In genomic region chr15:48507416-48508065, GRCh38 we compare ENCODE assay signal across 9 cellular contexts.
DNase-seq lines count a peak whose midpoint lies in the region; ATAC-seq, FAIRE-seq and TF ChIP-seq lines count a peak whose summit lies in the region.
"Had no signal": no experiment of that assay in that cellular context is flagged by ENCODE, and none has a peak within 500 bp of the region (broad histone marks: within the 10 kb centered on the region; RNA-seq: fewer than 3 reads in every experiment).

No MANE protein-coding gene starts in this region.

- no peaks in the 10 kb centered on the region for H3K36me3 Mint-ChIP-seq in progenitor cell of endocrine pancreas (ENCODE audit: insufficient read depth)

- no peak overlapping the region for H3K4me2 ChIP-seq in SU-DHL-6 (ENCODE audit: low read depth, low read length, poor library complexity, severe bottlenecking)

- H3K27ac Mint-ChIP-seq in progenitor cell of endocrine pancreas: no peak overlapping the region
- H3K27ac Mint-ChIP-seq: stimulated activated naive CD8-positive, alpha-beta T cell treated with anti-CD3 and anti-CD28 coated beads, Interleukin-15, Interleukin-2, amounts not matched to agents 100 ng/mL and 50 ng/mL, for 24 hours had no signal

- no peaks in the 10 kb centered on the region for H3K9me3 ChIP-seq in SU-DHL-6 (ENCODE audit: insufficient read depth, low read length)

- TF ChIP-seq CTCF in SU-DHL-6 (IDR thresholded peaks at IDR 0.05; ENCODE audit: insufficient read depth, low read length, poor library complexity, severe bottlenecking) (peak; percentile 53), progenitor cell of endocrine pancreas (IDR thresholded peaks at IDR 0.05; ENCODE audit: unreplicated experiment) (peak; percentile 67)

- H2AFZ ChIP-seq in SU-DHL-6 (ENCODE audit: low read depth, low read length, severe bottlenecking): no peak overlapping the region

- H3K79me2 ChIP-seq in SU-DHL-6 (ENCODE audit: insufficient read depth, low read length): no peaks in the 10 kb centered on the region

- H3K27ac ChIP-seq in SU-DHL-6 (ENCODE audit: low read depth, low read length): no peak overlapping the region

- FAIRE-seq in HTR-8/SVneo (lab: Jason Lieb, UNC): peak; percentile 23

- H3K27me3 ChIP-seq in SU-DHL-6 (ENCODE audit: low read length): no peaks in the 10 kb centered on the region

- peak; percentile 73 for ATAC-seq in GM21367 (IDR thresholded peaks at IDR 0.05; ENCODE audit: unreplicated experiment)

- no peaks in the 10 kb centered on the region for H3K4me1 Mint-ChIP-seq in progenitor cell of endocrine pancreas (ENCODE audit: low read depth)

- H3K9ac ChIP-seq in SU-DHL-6 (ENCODE audit: low read length): no peak overlapping the region

- H3F3A ChIP-seq in SU-DHL-6 (ENCODE audit: insufficient read depth): no peaks in the 10 kb centered on the region

- no peak overlapping the region for H3K4me3 ChIP-seq in SU-DHL-6 (ENCODE audit: insufficient read depth, low read length, poor library complexity, severe bottlenecking)

- no peaks in the 10 kb centered on the region for H3K36me3 ChIP-seq in SU-DHL-6 (ENCODE audit: low read length)

- peaks cover 1% of the 10 kb centered on the region for H3K9me3 Mint-ChIP-seq in progenitor cell of endocrine pancreas (ENCODE audit: low read depth)
- H3K9me3 Mint-ChIP-seq: stimulated activated naive CD8-positive, alpha-beta T cell treated with anti-CD3 and anti-CD28 coated beads, Interleukin-15, Interleukin-2, amounts not matched to agents 100 ng/mL and 50 ng/mL, for 24 hours had no signal

- H3K9me2 ChIP-seq in SU-DHL-6 (replicated peaks; ENCODE audit: insufficient read depth, low read length): no peaks in the 10 kb centered on the region

- H4K20me1 ChIP-seq in SU-DHL-6 (ENCODE audit: low read depth, low read length): no peaks in the 10 kb centered on the region

- H3K27me3 Mint-ChIP-seq in progenitor cell of endocrine pancreas: no peaks in the 10 kb centered on the region
- H3K27me3 Mint-ChIP-seq: stimulated activated naive CD8-positive, alpha-beta T cell treated with anti-CD3 and anti-CD28 coated beads, Interleukin-15, Interleukin-2, amounts not matched to agents 100 ng/mL and 50 ng/mL, for 24 hours had no signal

- H3K4me3 Mint-ChIP-seq in progenitor cell of endocrine pancreas (ENCODE audit: low read depth): no peak overlapping the region
- H3K4me3 Mint-ChIP-seq: stimulated activated naive CD8-positive, alpha-beta T cell treated with anti-CD3 and anti-CD28 coated beads, Interleukin-15, Interleukin-2, amounts not matched to agents 100 ng/mL and 50 ng/mL, for 24 hours had no signal

- peak; percentile 27 for DNase-seq in NCI-H2227 (lab: John Stamatoyannopoulos, UW; ENCODE audit: unreplicated experiment)
- DNase-seq in NCI-H2227 treated with DMSO at 0.1 percent for 48 hours (lab: John Stamatoyannopoulos, UW): no peak
- peak; percentile 18 for DNase-seq in HTR-8/SVneo (ENCODE audit: insufficient read length, low spot score)
- DNase-seq in foreskin melanocyte: peak; percentile 55
- no peak for DNase-seq in progenitor cell of endocrine pancreas (ENCODE audit: low spot score, unreplicated experiment)
- no peak for DNase-seq in GF-D8 (lab: John Stamatoyannopoulos, UW)

Comparison
In these comparisons a context has a peak if more than half of its experiments do, and no peak if none do; other contexts are left out.
1. DNase-seq: peak in NCI-H2227 (single experiment), HTR-8/SVneo (single experiment) and foreskin melanocyte (single experiment); none in NCI-H2227 treated with DMSO at 0.1 percent for 48 hours (single experiment), progenitor cell of endocrine pancreas (single experiment) and GF-D8 (single experiment).